In genomic region chrX:17183566-17183965, GRCh38 we compare ENCODE assay signal across 1 cellular context.
TF ChIP-seq lines count a peak whose summit lies in the region.

No MANE protein-coding gene starts in this region.

TF ChIP-seq in WTC11, 78 proteins besides CTCF, POLR2A, EP300 and RAD21 (continued from another document):
- TF ChIP-seq ATF6 (CRISPR knock-in tag; IDR thresholded peaks at IDR 0.05) (no peak), ZNF138 (CRISPR knock-in tag; conservative IDR thresholded peaks at IDR 0.05) (no peak), MXD4 (CRISPR knock-in tag; IDR thresholded peaks at IDR 0.05; ENCODE audit: borderline replicate concordance) (no peak), SMAD3 (CRISPR knock-in tag; IDR thresholded peaks at IDR 0.05; ENCODE audit: borderline replicate concordance) (no peak), NR1H2 (CRISPR knock-in tag; IDR thresholded peaks at IDR 0.05) (no peak), IRF2 (CRISPR knock-in tag; IDR thresholded peaks at IDR 0.05; ENCODE audit: borderline replicate concordance, low read depth) (no peak), FOXK1 (CRISPR knock-in tag; IDR thresholded peaks at IDR 0.05) (no peak)
